1 cellular context compared by ENCODE assay signal in the genomic region with DNA sequence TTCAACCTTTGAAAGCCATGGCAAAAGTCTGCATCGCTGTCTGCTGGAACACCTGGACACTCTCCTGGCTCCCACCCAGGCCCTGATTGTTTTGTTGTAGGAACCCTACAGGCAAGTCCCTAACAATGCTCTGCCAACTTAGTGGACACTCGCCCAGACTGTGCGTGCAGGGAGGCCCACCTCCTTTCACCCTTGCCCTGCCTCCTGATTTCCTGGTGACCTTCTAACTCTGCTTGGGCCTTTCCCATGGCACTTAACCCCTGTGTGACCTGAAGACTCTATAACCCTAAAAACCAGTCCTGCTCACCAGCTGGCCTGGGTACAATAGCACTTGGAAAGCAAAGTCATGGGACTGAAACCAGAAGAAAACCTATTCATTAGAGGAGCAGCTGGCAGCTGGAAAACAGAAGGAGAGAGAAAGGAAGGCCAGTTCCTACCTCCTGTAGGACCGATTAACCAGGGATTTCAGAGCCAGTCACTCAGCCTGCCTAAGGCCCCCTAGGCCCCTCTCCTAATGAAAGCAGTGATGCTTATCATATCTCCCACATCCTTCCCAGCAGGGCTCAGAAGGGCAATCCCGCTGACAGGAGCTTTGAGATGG.
TF ChIP-seq lines count a peak whose summit lies in the region.

No MANE protein-coding gene starts in this region.

TF ChIP-seq in IMR-90, 13 proteins besides CTCF, POLR2A, EP300 and RAD21:
- TF ChIP-seq MAZ (IDR thresholded peaks at IDR 0.05; ENCODE audit: borderline replicate concordance, low read depth, low read length) (no peak), FOS (IDR thresholded peaks at IDR 0.05; ENCODE audit: low read depth, low read length) (no peak), NFE2L2 (IDR thresholded peaks at IDR 0.05; ENCODE audit: low read depth, low read length) (no peak), MXI1 (IDR thresholded peaks at IDR 0.05; ENCODE audit: borderline replicate concordance, low read depth, low read length) (no peak), RCOR1 (IDR thresholded peaks at IDR 0.05; ENCODE audit: insufficient replicate concordance, low read length) (no peak), BHLHE40 (IDR thresholded peaks at IDR 0.05; ENCODE audit: low read depth, low read length) (no peak), SMC3 (IDR thresholded peaks at IDR 0.05; ENCODE audit: low read depth, low read length) (no peak), CEBPB (IDR thresholded peaks at IDR 0.05; ENCODE audit: low read depth, low read length) (no peak), RFX5 (IDR thresholded peaks at IDR 0.05; ENCODE audit: low read depth, low read length) (no peak), MAFK (IDR thresholded peaks at IDR 0.05; ENCODE audit: low read depth, low read length) (no peak), CHD1 (IDR thresholded peaks at IDR 0.05; ENCODE audit: low read depth, low read length) (no peak)
- TF ChIP-seq, protein P1, sequence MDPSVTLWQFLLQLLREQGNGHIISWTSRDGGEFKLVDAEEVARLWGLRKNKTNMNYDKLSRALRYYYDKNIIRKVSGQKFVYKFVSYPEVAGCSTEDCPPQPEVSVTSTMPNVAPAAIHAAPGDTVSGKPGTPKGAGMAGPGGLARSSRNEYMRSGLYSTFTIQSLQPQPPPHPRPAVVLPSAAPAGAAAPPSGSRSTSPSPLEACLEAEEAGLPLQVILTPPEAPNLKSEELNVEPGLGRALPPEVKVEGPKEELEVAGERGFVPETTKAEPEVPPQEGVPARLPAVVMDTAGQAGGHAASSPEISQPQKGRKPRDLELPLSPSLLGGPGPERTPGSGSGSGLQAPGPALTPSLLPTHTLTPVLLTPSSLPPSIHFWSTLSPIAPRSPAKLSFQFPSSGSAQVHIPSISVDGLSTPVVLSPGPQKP (IDR thresholded peaks at IDR 0.05; ENCODE audit: borderline replicate concordance, low read depth, low read length): no peak
- TF ChIP-seq, protein P2, sequence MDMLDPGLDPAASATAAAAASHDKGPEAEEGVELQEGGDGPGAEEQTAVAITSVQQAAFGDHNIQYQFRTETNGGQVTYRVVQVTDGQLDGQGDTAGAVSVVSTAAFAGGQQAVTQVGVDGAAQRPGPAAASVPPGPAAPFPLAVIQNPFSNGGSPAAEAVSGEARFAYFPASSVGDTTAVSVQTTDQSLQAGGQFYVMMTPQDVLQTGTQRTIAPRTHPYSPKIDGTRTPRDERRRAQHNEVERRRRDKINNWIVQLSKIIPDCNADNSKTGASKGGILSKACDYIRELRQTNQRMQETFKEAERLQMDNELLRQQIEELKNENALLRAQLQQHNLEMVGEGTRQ (IDR thresholded peaks at IDR 0.05; ENCODE audit: low read depth, low read length): no peak
